Comparison of ENCODE assay signal across 32 cellular contexts in genomic region chr15:48522911-48523310, GRCh38.
"Had no signal": no experiment of that assay in that cellular context is flagged by ENCODE, and none has a peak within 500 bp of the region (broad histone marks: within the 10 kb centered on the region; RNA-seq: fewer than 3 reads in every experiment).

No MANE protein-coding gene starts in this region.

- H3K27ac Mint-ChIP-seq: activated CD4-positive, alpha-beta memory T cell treated with anti-CD3 and anti-CD28 coated beads for 36 hours; activated CD4-positive, alpha-beta T cell treated with anti-CD3 and anti-CD28 coated beads for 36 hours; activated CD4-positive, alpha-beta T cell treated with anti-CD3 and anti-CD28 coated beads, Interleukin-2, amount 10 ng/mL, durations not matched to agents 24 days and 14 days; activated CD8-positive, alpha-beta memory T cell treated with anti-CD3 and anti-CD28 coated beads, Interleukin-2, amount 10 ng/mL, durations not matched to agents 7 days and 5 days; activated CD8-positive, alpha-beta T cell treated with anti-CD3 and anti-CD28 coated beads, Interleukin-2, amount 10 ng/mL, durations not matched to agents 7 days and 5 days; activated naive CD4-positive, alpha-beta T cell treated with anti-CD3 and anti-CD28 coated beads for 36 hours; activated naive CD4-positive, alpha-beta T cell treated with anti-CD3 and anti-CD28 coated beads, Interleukin-2, amount 50 U/mL, for 24 hours; activated naive CD8-positive, alpha-beta T cell treated with anti-CD3 and anti-CD28 coated beads for 36 hours; activated naive CD8-positive, alpha-beta T cell treated with anti-CD3 and anti-CD28 coated beads, Interleukin-2, amount 50 U/mL, for 24 hours; activated T-helper 1 cell treated with anti-CD3 and anti-CD28 coated beads, Interleukin-12 subunit alpha, Interleukin-12 subunit beta, Interleukin-2, Interleukin-4 antibody, amounts not matched to agents 30 ng/mL and 10 ng/mL and 1 ng/mL, durations not matched to agents 14 hours and 24 hours and 36 hours; activated T-helper 2 cell treated with anti-CD3 and anti-CD28 coated beads, Interferon-gamma antibody, Interleukin-2, Interleukin-4, amounts not matched to agents 10 μg/mL and 5 μg/mL and 100 μg/mL, durations not matched to agents 14 hours and 24 hours and 36 hours; T-helper 17 cell; T-helper 2 cell treated with Interferon-gamma antibody and Interleukin-4, amounts not matched to agents 5 μg/mL and 100 μg/mL, for 36 hours had no signal

- H3K27me3 ChIP-seq: adrenal gland, body of pancreas, esophagus squamous epithelium had no signal

- H3K27ac ChIP-seq: adrenal gland, body of pancreas, epithelial cell of prostate, esophagus squamous epithelium had no signal

- H3K36me3 Mint-ChIP-seq: activated CD4-positive, alpha-beta memory T cell treated with anti-CD3 and anti-CD28 coated beads for 36 hours; activated CD8-positive, alpha-beta memory T cell treated with anti-CD3 and anti-CD28 coated beads, Interleukin-2, amount 10 ng/mL, durations not matched to agents 7 days and 5 days; activated naive CD4-positive, alpha-beta T cell treated with anti-CD3 and anti-CD28 coated beads, Interleukin-2, amount 50 U/mL, for 24 hours; activated naive CD8-positive, alpha-beta T cell treated with anti-CD3 and anti-CD28 coated beads for 36 hours had no signal

- DNase-seq: activated CD4-positive, alpha-beta memory T cell treated with anti-CD3 and anti-CD28 coated beads for 36 hours; activated CD4-positive, alpha-beta T cell treated with anti-CD3 and anti-CD28 coated beads for 36 hours; activated CD4-positive, alpha-beta T cell treated with anti-CD3 and anti-CD28 coated beads, Interleukin-2, amount 10 ng/mL, durations not matched to agents 24 days and 14 days; activated CD4-positive, CD25-positive, alpha-beta regulatory T cell; activated CD4-positive, CD25-positive, alpha-beta regulatory T cell treated with anti-CD3 and anti-CD28 coated beads, Interleukin-2, amount 50 U/mL, for 72 hours; activated CD8-positive, alpha-beta memory T cell treated with anti-CD3 and anti-CD28 coated beads, Interleukin-2, amount 10 ng/mL, durations not matched to agents 7 days and 5 days; activated CD8-positive, alpha-beta memory T cell treated with anti-CD3 and anti-CD28 coated beads, Interleukin-2, amount 50 U/mL, for 4 hours; activated CD8-positive, alpha-beta T cell treated with anti-CD3 and anti-CD28 coated beads, Interleukin-2, amount 10 ng/mL, durations not matched to agents 7 days and 5 days; activated effector memory CD4-positive, alpha-beta T cell treated with anti-CD3 and anti-CD28 coated beads, Interleukin-2, amount 50 U/mL, for 16 hours; activated naive CD4-positive, alpha-beta T cell treated with anti-CD3 and anti-CD28 coated beads for 36 hours; activated naive CD8-positive, alpha-beta T cell treated with anti-CD3 and anti-CD28 coated beads for 36 hours; activated naive CD8-positive, alpha-beta T cell treated with anti-CD3 and anti-CD28 coated beads, Interleukin-2, amount 50 U/mL, for 24 hours; activated T-cell treated with anti-CD3 and anti-CD28 coated beads, Interleukin-2, amount 50 U/mL, for 1 hour; activated T-cell treated with anti-CD3 and anti-CD28 coated beads, Interleukin-2, amount 50 U/mL, for 48 hours; adrenal gland; amygdala; aorta; body of pancreas; caudate nucleus; cortex of kidney; effector CD8-positive, alpha-beta T cell; esophagus squamous epithelium; foreskin fibroblast; head of caudate nucleus; T-helper 1 cell; T-helper 17 cell; T1000 had no signal

- H3K4me1 Mint-ChIP-seq: activated CD4-positive, alpha-beta T cell treated with anti-CD3 and anti-CD28 coated beads for 36 hours; activated CD4-positive, alpha-beta T cell treated with anti-CD3 and anti-CD28 coated beads, Interleukin-2, amount 10 ng/mL, durations not matched to agents 24 days and 14 days; activated CD8-positive, alpha-beta memory T cell treated with anti-CD3 and anti-CD28 coated beads, Interleukin-2, amount 10 ng/mL, durations not matched to agents 7 days and 5 days; activated naive CD4-positive, alpha-beta T cell treated with anti-CD3 and anti-CD28 coated beads, Interleukin-2, amount 50 U/mL, for 24 hours; activated naive CD8-positive, alpha-beta T cell treated with anti-CD3 and anti-CD28 coated beads for 36 hours; activated naive CD8-positive, alpha-beta T cell treated with anti-CD3 and anti-CD28 coated beads, Interleukin-2, amount 50 U/mL, for 24 hours; T-helper 17 cell had no signal

- H3K4me3 Mint-ChIP-seq: activated CD4-positive, alpha-beta memory T cell treated with anti-CD3 and anti-CD28 coated beads for 36 hours; activated CD4-positive, alpha-beta T cell treated with anti-CD3 and anti-CD28 coated beads for 36 hours; activated CD4-positive, alpha-beta T cell treated with anti-CD3 and anti-CD28 coated beads, Interleukin-2, amount 10 ng/mL, durations not matched to agents 24 days and 14 days; activated CD8-positive, alpha-beta memory T cell treated with anti-CD3 and anti-CD28 coated beads, Interleukin-2, amount 10 ng/mL, durations not matched to agents 7 days and 5 days; activated CD8-positive, alpha-beta T cell treated with anti-CD3 and anti-CD28 coated beads, Interleukin-2, amount 10 ng/mL, durations not matched to agents 7 days and 5 days; activated naive CD4-positive, alpha-beta T cell treated with anti-CD3 and anti-CD28 coated beads for 36 hours; activated naive CD4-positive, alpha-beta T cell treated with anti-CD3 and anti-CD28 coated beads, Interleukin-2, amount 50 U/mL, for 24 hours; activated naive CD8-positive, alpha-beta T cell treated with anti-CD3 and anti-CD28 coated beads for 36 hours; activated naive CD8-positive, alpha-beta T cell treated with anti-CD3 and anti-CD28 coated beads, Interleukin-2, amount 50 U/mL, for 24 hours; activated T-helper 1 cell treated with anti-CD3 and anti-CD28 coated beads, Interleukin-12 subunit alpha, Interleukin-12 subunit beta, Interleukin-2, Interleukin-4 antibody, amounts not matched to agents 30 ng/mL and 10 ng/mL and 1 ng/mL, durations not matched to agents 14 hours and 24 hours and 36 hours; T-helper 17 cell; T-helper 2 cell treated with Interferon-gamma antibody and Interleukin-4, amounts not matched to agents 5 μg/mL and 100 μg/mL, for 36 hours had no signal

- H3K9me3 Mint-ChIP-seq: activated CD4-positive, alpha-beta memory T cell treated with anti-CD3 and anti-CD28 coated beads for 36 hours; activated CD4-positive, alpha-beta T cell treated with anti-CD3 and anti-CD28 coated beads, Interleukin-2, amount 10 ng/mL, durations not matched to agents 24 days and 14 days; activated naive CD4-positive, alpha-beta T cell treated with anti-CD3 and anti-CD28 coated beads for 36 hours; activated naive CD4-positive, alpha-beta T cell treated with anti-CD3 and anti-CD28 coated beads, Interleukin-2, amount 50 U/mL, for 24 hours; activated naive CD8-positive, alpha-beta T cell treated with anti-CD3 and anti-CD28 coated beads for 36 hours; activated naive CD8-positive, alpha-beta T cell treated with anti-CD3 and anti-CD28 coated beads, Interleukin-2, amount 50 U/mL, for 24 hours; activated T-helper 1 cell treated with anti-CD3 and anti-CD28 coated beads, Interleukin-12 subunit alpha, Interleukin-12 subunit beta, Interleukin-2, Interleukin-4 antibody, amounts not matched to agents 30 ng/mL and 10 ng/mL and 1 ng/mL, durations not matched to agents 14 hours and 24 hours and 36 hours; activated T-helper 2 cell treated with anti-CD3 and anti-CD28 coated beads, Interferon-gamma antibody, Interleukin-2, Interleukin-4, amounts not matched to agents 10 μg/mL and 5 μg/mL and 100 μg/mL, durations not matched to agents 14 hours and 24 hours and 36 hours; T-helper 2 cell treated with Interferon-gamma antibody and Interleukin-4, amounts not matched to agents 5 μg/mL and 100 μg/mL, for 36 hours had no signal

- H3K4me1 ChIP-seq: adrenal gland, body of pancreas, esophagus squamous epithelium had no signal

- H3K4me3 ChIP-seq: adrenal gland, body of pancreas, esophagus squamous epithelium had no signal

- H3K27me3 Mint-ChIP-seq: activated CD4-positive, alpha-beta memory T cell treated with anti-CD3 and anti-CD28 coated beads for 36 hours; activated CD4-positive, alpha-beta T cell treated with anti-CD3 and anti-CD28 coated beads for 36 hours; activated naive CD4-positive, alpha-beta T cell treated with anti-CD3 and anti-CD28 coated beads, Interleukin-2, amount 50 U/mL, for 24 hours; activated naive CD8-positive, alpha-beta T cell treated with anti-CD3 and anti-CD28 coated beads for 36 hours; activated naive CD8-positive, alpha-beta T cell treated with anti-CD3 and anti-CD28 coated beads, Interleukin-2, amount 50 U/mL, for 24 hours had no signal

- ATAC-seq: activated CD4-positive, alpha-beta T cell treated with anti-CD3 and anti-CD28 coated beads for 36 hours; activated CD8-positive, alpha-beta memory T cell treated with anti-CD3 and anti-CD28 coated beads, Interleukin-2, amount 10 ng/mL, durations not matched to agents 7 days and 5 days; activated CD8-positive, alpha-beta T cell treated with anti-CD3 and anti-CD28 coated beads, Interleukin-2, amount 10 ng/mL, durations not matched to agents 7 days and 5 days; activated naive CD8-positive, alpha-beta T cell treated with anti-CD3 and anti-CD28 coated beads, Interleukin-2, amount 50 U/mL, for 24 hours; body of pancreas; T-helper 17 cell had no signal

- H3K9me3 ChIP-seq: adrenal gland, body of pancreas, esophagus squamous epithelium had no signal
